Comparison of ENCODE assay signal across 10 cellular contexts in genomic region chr18:45775726-45776125, GRCh38. TPM values are rescaled to one million over a fixed set of nuclear protein-coding genes. Genes with fewer than 3 reads are reported as not detected.
DNase-seq lines count a peak whose midpoint lies in the region; ATAC-seq, FAIRE-seq and TF ChIP-seq lines count a peak whose summit lies in the region.
"Had no signal": no experiment of that assay in that cellular context is flagged by ENCODE, and none has a peak within 500 bp of the region (broad histone marks: within the 10 kb centered on the region; RNA-seq: fewer than 3 reads in every experiment).

No MANE protein-coding gene starts in this region.

- peaks cover 25% of the 10 kb centered on the region for H3K4me1 Mint-ChIP-seq in activated B cell treated with CpG ODN at 0.5 μM for 24 hours
- H3K4me1 Mint-ChIP-seq: brain had no signal

- ATAC-seq in activated B cell treated with CpG ODN at 0.5 μM for 24 hours (ENCODE audit: low read depth) (no peak), gastrocnemius medialis (no peak), HG03565 (IDR thresholded peaks at IDR 0.05; ENCODE audit: unreplicated experiment) (no peak)

- H3K27me3 Mint-ChIP-seq in activated B cell treated with CpG ODN at 0.5 μM for 24 hours = peaks cover 39% of the 10 kb centered on the region

- no peak for DNase-seq in GM18507 (ENCODE audit: extremely low spot score, insufficient read length, low read depth)
- DNase-seq in activated B cell treated with CpG ODN at 0.5 μM for 24 hours = no peak
- DNase-seq in left ventricle myocardium inferior = no peak
- no peak for DNase-seq in gastrocnemius medialis
- DNase-seq in WERI-Rb-1 = no peak
- DNase-seq in NCI-H82 treated with DMSO at 0.1 percent for 48 hours (lab: John Stamatoyannopoulos, UW; ENCODE audit: unreplicated experiment) = no peak
- DNase-seq in globus pallidus (ENCODE audit: low spot score) = no peak
- DNase-seq: NCI-H510A had no signal

- peak; percentile 38 for FAIRE-seq in GM18507 (lab: Jason Lieb, UNC)

- POLR2A ChIA-PET in activated B cell treated with CpG ODN at 0.5 μM for 24 hours (lab: Charles Lee) = interaction anchor here (1.0 kb wide), 1 partner anchor 103 kb away, joined by 4 read pairs; no protein-coding TSS in a partner anchor

- TF ChIP-seq CTCF in activated B cell treated with CpG ODN at 0.5 μM for 24 hours (IDR thresholded peaks at IDR 0.05) (no peak), left ventricle myocardium inferior (IDR thresholded peaks at IDR 0.05; ENCODE audit: borderline replicate concordance) (no peak), gastrocnemius medialis (IDR thresholded peaks at IDR 0.05 in 4 of 5, conservative IDR thresholded peaks at IDR 0.05 in 1 of 5) (no peak), WERI-Rb-1 (IDR thresholded peaks at IDR 0.05; ENCODE audit: low read depth, low read length) (no peak)

- intact Hi-C loops in activated B cell treated with CpG ODN at 0.5 μM for 24 hours (cut with micrococcal nuclease) (loop anchor here (5.0 kb wide), 1 partner anchor 192 kb away; the partner anchor contains the start of gene EPG5), left ventricle myocardium inferior (cut with micrococcal nuclease) (no loop called here), gastrocnemius medialis (cut with DNase I; ENCODE audit: low total_unique reads) (no loop called here)

- peaks cover 20% of the 10 kb centered on the region for H3K4me1 ChIP-seq in left ventricle myocardium inferior
- H3K4me1 ChIP-seq in gastrocnemius medialis = peaks cover 4 to 7% of the 10 kb centered on the region in 2 donors

- H3K36me3 Mint-ChIP-seq in activated B cell treated with CpG ODN at 0.5 μM for 24 hours (ENCODE audit: low read depth) = no peaks in the 10 kb centered on the region
- H3K36me3 Mint-ChIP-seq: brain had no signal

- H3K4me3 ChIP-seq in left ventricle myocardium inferior (peak overlapping the region; percentile 73), gastrocnemius medialis (peak overlapping the region; percentile 50 to 62 (median 56)), WERI-Rb-1 (ENCODE audit: low read depth, low read length) (no peak overlapping the region)

- no peak overlapping the region for H3K27ac Mint-ChIP-seq in activated B cell treated with CpG ODN at 0.5 μM for 24 hours
- H3K27ac Mint-ChIP-seq: brain had no signal

- H3K4me3 Mint-ChIP-seq in activated B cell treated with CpG ODN at 0.5 μM for 24 hours = peak overlapping the region; percentile 85

- H3K36me3 ChIP-seq in left ventricle myocardium inferior (no peaks in the 10 kb centered on the region), gastrocnemius medialis (no peaks in the 10 kb centered on the region), WERI-Rb-1 (no peaks in the 10 kb centered on the region)

- H3K27ac ChIP-seq in left ventricle myocardium inferior (replicated peaks) = peak overlapping the region; percentile 88
- H3K27ac ChIP-seq in gastrocnemius medialis = peak overlapping the region in 3 of 4 donors; percentile 42 to 47 (median 42)
- H3K27ac ChIP-seq in WERI-Rb-1 = no peak overlapping the region

- H3K27me3 ChIP-seq in left ventricle myocardium inferior (ENCODE audit: low read depth) = peaks cover 7% of the 10 kb centered on the region
- H3K27me3 ChIP-seq in gastrocnemius medialis = peaks cover 3 to 15% (median 4%) of the 10 kb centered on the region in 3 donors
- peaks cover 84% of the 10 kb centered on the region for H3K27me3 ChIP-seq in WERI-Rb-1 (ENCODE audit: insufficient read depth, low read depth, severe bottlenecking)

- no peak for TF ChIP-seq POLR2A in gastrocnemius medialis (IDR thresholded peaks at IDR 0.05)

- in situ Hi-C loops in gastrocnemius medialis (cut with MboI; ENCODE audit: low sequenced_read_pairs in 4 of 4) = loop anchor here in 1 of 4 donors (10.0 kb wide), 1 partner anchor 59 kb away; no protein-coding TSS in a partner anchor

- H3K9me3 ChIP-seq in left ventricle myocardium inferior (replicated peaks) (no peaks in the 10 kb centered on the region), gastrocnemius medialis (no peaks in the 10 kb centered on the region), WERI-Rb-1 (ENCODE audit: severe bottlenecking) (no peaks in the 10 kb centered on the region)

- CTCF ChIA-PET in activated B cell treated with CpG ODN at 0.5 μM for 24 hours (lab: Charles Lee) = no interaction called here

- no peaks in the 10 kb centered on the region for H3K9me3 Mint-ChIP-seq in activated B cell treated with CpG ODN at 0.5 μM for 24 hours

RNA-seq across cellular contexts. Expression of gene SIGLEC15, which starts 49.7 kb away (rescaled TPM):
- not detected in 2 replicates for total RNA-seq in activated B cell treated with CpG ODN at 0.5 μM for 24 hours
- 0.19 TPM for total RNA-seq in left ventricle myocardium inferior
- not detected for total RNA-seq in gastrocnemius medialis

RNA-seq across cellular contexts. Expression of gene SLC14A1, which starts 51.7 kb away (rescaled TPM):
- 1.2 and 2.0 TPM in 2 replicates for total RNA-seq in activated B cell treated with CpG ODN at 0.5 μM for 24 hours
- 22.1 TPM for total RNA-seq in left ventricle myocardium inferior
- total RNA-seq in gastrocnemius medialis = 1 to 10 TPM; 1.1 to 8.2 (median 7.1) TPM
